1 cellular context compared by ENCODE assay signal in the genomic region with DNA sequence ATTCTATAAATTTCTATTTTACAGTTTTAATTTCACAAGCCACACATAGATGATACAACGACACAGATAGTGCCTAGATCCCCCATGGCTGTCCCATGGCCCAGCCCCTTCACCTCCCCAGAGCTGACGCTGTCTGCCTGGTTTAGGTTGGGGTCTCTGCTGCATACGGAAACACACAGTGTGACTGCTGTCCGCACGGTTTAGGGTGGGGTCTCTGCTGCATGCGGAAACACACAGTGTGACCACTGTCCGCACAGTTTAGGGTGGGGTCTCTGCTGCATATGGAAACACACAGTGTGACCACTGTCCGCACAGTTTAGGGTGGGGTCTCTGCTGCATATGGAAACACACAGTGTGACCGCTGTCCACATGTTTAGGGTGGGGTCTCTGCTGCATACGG. TPM values are rescaled to one million over a fixed set of nuclear protein-coding genes. Genes with fewer than 3 reads are reported as not detected.
"Had no signal": no experiment of that assay in that cellular context is flagged by ENCODE, and none has a peak within 500 bp of the region (broad histone marks: within the 10 kb centered on the region; RNA-seq: fewer than 3 reads in every experiment).

No MANE protein-coding gene starts in this region.

RNA-seq across cellular contexts. Expression of gene BRSK2, which starts 48.5 kb away (rescaled TPM):
- polyA plus RNA-seq: naive thymus-derived CD4-positive, alpha-beta T cell had no signal
